ENCODE assay signal across 18 cellular contexts in the genomic region with DNA sequence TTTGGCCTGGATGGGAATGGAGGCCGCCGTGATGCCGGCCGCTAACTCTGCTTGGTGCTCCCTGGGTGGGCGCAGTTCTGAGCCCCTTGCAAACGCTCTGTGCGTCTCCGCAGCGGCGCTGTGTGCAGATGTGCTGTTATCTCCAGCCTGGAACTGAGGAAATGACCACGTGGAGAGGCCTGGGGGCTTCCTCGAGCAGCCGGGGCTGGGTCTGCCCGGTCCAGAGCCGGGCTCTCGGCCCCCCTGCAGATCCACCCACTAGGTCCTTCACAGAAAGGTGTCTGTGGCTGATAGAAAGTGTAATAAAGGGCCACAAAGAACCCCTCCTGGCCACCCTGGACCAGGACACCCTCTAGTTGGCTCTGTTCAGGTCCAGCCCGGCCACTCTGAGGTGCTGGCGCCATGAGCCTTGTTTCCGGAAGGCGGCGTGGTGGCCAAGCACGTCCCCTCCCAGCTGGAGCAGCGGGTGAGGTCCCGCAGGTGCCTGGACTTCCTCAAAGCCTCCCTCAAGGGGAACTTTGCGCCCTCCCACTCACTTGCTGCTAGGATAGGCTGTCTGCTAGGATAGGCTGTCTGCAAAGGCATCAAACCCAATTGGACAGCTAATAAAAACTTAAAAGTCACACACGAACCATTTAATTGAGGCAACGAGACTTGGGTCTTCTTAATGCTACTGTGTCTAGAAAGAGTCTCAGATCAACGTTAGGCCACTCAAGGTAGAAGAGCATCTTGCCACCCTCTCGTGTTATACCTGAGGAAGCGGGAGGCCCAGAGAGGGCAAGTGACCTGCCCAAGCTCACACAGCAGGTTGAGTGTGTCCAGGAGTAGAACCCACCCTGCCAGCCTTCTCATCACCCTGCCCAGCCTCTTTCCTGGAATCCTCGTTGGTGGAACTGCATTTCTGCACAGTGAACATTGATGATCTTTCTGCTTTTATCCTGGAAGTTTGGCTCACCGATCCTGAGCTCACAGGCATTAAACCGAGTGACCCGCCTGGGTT.
A peak's percentile ranks its signal among the peaks of the same experiment; 100 is the strongest.
DNase-seq lines count a peak whose midpoint lies in the region; ATAC-seq and TF ChIP-seq lines count a peak whose summit lies in the region.
"Had no signal": no experiment of that assay in that cellular context is flagged by ENCODE, and none has a peak within 500 bp of the region (broad histone marks: within the 10 kb centered on the region; RNA-seq: fewer than 3 reads in every experiment).

No MANE protein-coding gene starts in this region.

- DNase-seq in GM10248 (ENCODE audit: extremely low spot score) (peak; percentile 80), UCSD-AML1 (lab: John Stamatoyannopoulos, UW; ENCODE audit: unreplicated experiment) (peak; percentile 69), left lobe of liver (ENCODE audit: low spot score) (no peak), HK-2 (ENCODE audit: unreplicated experiment) (no peak), posterior vena cava (ENCODE audit: low spot score) (no peak), NCI-H1417 (lab: John Stamatoyannopoulos, UW) (no peak)
- DNase-seq: activated CD4-positive, alpha-beta T cell treated with anti-CD3 and anti-CD28 coated beads, Interleukin-2, amount 10 ng/mL, durations not matched to agents 7 days and 5 days; activated T-cell treated with anti-CD3 and anti-CD28 coated beads, Interleukin-2, amount 50 U/mL, for 24 hours; DMS79; hypothalamus; kidney glomerular epithelial cell; NCI-H226; NK-92 treated with Interleukin-12 subunit alpha and Interleukin-12 subunit beta, amount 100 ng/mL, for 24 hours; ovary; SIG-M5 had no signal

- no peak for TF ChIP-seq CTCF in GM10248 (IDR thresholded peaks at IDR 0.05; ENCODE audit: control extremely low read depth, extremely low read depth, low read depth, missing control alignments)

- TF ChIP-seq POLR2A in GM18951 (IDR thresholded peaks at IDR 0.05; ENCODE audit: extremely low read depth, insufficient read depth, insufficient read length) (peak; percentile 15), GM18505 (IDR thresholded peaks at IDR 0.05; ENCODE audit: borderline replicate concordance, extremely low read depth, insufficient read depth, insufficient read length) (no peak)

- POLR2A ChIA-PET in GM10248 (lab: Yijun Ruan, JAX): no interaction called here

- ATAC-seq in left lobe of liver: peak; percentile 31
- no peak for ATAC-seq in GM18505 (IDR thresholded peaks at IDR 0.05; ENCODE audit: unreplicated experiment)
- ATAC-seq: stimulated activated memory B cell treated with anti-CD40 and anti-IgM and Interleukin-4, amounts not matched to agents 10 μg/mL and 1 μg/mL and 100 μg/mL, for 72 hours had no signal

- intact Hi-C loops in posterior vena cava (cut with DNase I): loop anchor here (2.0 to 5.0 kb wide), 2 partner anchors 60 to 824 kb away; no protein-coding TSS in a partner anchor

- CTCF ChIA-PET in GM10248 (lab: Yijun Ruan, JAX): interaction anchor here (1.4 kb wide), 1 partner anchor 9 kb away, joined by 5 read pairs; no protein-coding TSS in a partner anchor

- in situ Hi-C loops in GM18951 (cut with MboI; ENCODE audit: low sequenced_read_pairs, unreplicated experiment): no loop called here

Comparison
In these comparisons a context has a peak if more than half of its experiments do, and no peak if none do; other contexts are left out.
1. DNase-seq: peak in GM10248 (single experiment) and UCSD-AML1 (single experiment); none in left lobe of liver (single experiment), HK-2 (single experiment), posterior vena cava (single experiment) and NCI-H1417 (0 of 3).